ENCODE assay signal across 8 cellular contexts in the genomic region with DNA sequence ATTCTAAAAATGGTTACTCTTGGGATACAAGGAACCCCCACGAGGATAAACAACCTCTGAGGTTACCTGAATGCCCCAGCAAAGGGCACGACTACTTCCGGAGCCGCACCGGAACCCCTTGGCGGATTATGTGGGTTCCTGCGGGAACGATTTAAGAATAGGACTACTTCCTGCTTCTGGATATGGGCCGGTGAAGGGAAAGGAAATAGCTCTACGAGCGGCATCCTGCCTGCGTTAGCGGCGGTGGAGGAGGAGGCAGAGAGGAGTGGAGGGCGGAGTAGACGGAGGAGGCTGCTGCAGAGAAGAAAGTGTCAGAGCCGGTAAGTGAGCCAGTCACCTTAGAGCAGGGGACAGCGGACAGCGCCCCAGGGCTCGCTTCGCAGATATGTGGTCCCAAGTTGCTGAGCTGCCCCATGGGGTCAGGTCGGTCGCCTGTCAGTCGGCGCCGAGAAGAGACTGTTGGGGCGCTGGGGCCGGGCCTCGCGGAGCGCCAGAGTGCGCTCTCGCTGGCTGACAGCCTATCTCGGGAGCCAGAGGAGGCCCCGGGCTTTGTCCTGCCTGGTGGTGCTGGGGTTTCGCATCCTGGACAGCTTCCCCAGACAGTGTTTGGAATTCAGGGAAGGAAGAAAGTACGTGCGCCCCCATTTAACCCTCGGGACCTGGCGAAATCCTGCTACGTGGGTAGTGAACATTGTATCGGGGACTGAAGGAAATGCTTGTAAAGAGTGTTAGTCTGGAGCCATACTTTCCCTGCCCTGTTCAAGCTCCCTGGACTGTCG. TPM values are rescaled to one million over a fixed set of nuclear protein-coding genes. Genes with fewer than 3 reads are reported as not detected.
DNase-seq lines count a peak whose midpoint lies in the region; ATAC-seq lines count a peak whose summit lies in the region.

A gene with protein sequence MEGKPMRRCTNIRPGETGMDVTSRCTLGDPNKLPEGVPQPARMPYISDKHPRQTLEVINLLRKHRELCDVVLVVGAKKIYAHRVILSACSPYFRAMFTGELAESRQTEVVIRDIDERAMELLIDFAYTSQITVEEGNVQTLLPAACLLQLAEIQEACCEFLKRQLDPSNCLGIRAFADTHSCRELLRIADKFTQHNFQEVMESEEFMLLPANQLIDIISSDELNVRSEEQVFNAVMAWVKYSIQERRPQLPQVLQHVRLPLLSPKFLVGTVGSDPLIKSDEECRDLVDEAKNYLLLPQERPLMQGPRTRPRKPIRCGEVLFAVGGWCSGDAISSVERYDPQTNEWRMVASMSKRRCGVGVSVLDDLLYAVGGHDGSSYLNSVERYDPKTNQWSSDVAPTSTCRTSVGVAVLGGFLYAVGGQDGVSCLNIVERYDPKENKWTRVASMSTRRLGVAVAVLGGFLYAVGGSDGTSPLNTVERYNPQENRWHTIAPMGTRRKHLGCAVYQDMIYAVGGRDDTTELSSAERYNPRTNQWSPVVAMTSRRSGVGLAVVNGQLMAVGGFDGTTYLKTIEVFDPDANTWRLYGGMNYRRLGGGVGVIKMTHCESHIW (plus strand): TSS at position 223 of the 779 bp plus-strand sequence. CDS start 1,063 bp downstream, outside the sequence.

- no peaks in the 10 kb centered on the region for H3K36me3 ChIP-seq in effector memory CD4-positive, alpha-beta T cell (ENCODE audit: control insufficient read depth, insufficient read depth, low read length)

- peak within 1 kb of the TSS; percentile 65 for H3K4me3 ChIP-seq in effector memory CD4-positive, alpha-beta T cell (ENCODE audit: insufficient read depth, low read depth, low read length, poor library complexity, severe bottlenecking)

- H3K9me3 ChIP-seq in effector memory CD4-positive, alpha-beta T cell (ENCODE audit: control insufficient read depth, low read length) = no peaks in the 10 kb centered on the region

- peaks cover 4% of the 10 kb centered on the region for H3K4me1 ChIP-seq in effector memory CD4-positive, alpha-beta T cell (ENCODE audit: control insufficient read depth, insufficient read depth, low read length, poor library complexity, severe bottlenecking)

- DNase-seq in CMK (ENCODE audit: low read depth) (peak; percentile 82), HS-27A (ENCODE audit: low read depth) (peak; percentile 64), NK-92 (lab: John Stamatoyannopoulos, UW; ENCODE audit: unreplicated experiment) (peak; percentile 41), lung microvascular endothelial cell (ENCODE audit: low read depth in 2 of 2) (peak; percentile 88 to 92)
- peak; percentile 58 to 61 for DNase-seq in activated CD8-positive, alpha-beta memory T cell treated with anti-CD3 and anti-CD28 coated beads for 1 hour (ENCODE audit: extremely low read depth in 1 of 2, low read depth in 1 of 2)
- DNase-seq in effector memory CD4-positive, alpha-beta T cell = peak; percentile 72 to 81 (median 80)
- peak; percentile 65 to 78 (median 70) for DNase-seq in stimulated activated CD4-positive, alpha-beta T cell treated with anti-CD3 and anti-CD28 coated beads, TNF-alpha, amount 100 ng/mL, for 48 hours (ENCODE audit: low read depth in 3 of 3)

- peak; percentile 95 for ATAC-seq in GM19467 (IDR thresholded peaks at IDR 0.05; ENCODE audit: unreplicated experiment)

- H3K27ac ChIP-seq in effector memory CD4-positive, alpha-beta T cell (ENCODE audit: insufficient read depth, low read length, poor library complexity, severe bottlenecking) = peak within 1 kb of the TSS; percentile 78

- no peaks in the 10 kb centered on the region for H3K27me3 ChIP-seq in effector memory CD4-positive, alpha-beta T cell (replicated peaks; ENCODE audit: control insufficient read depth, insufficient read depth, low read length, poor library complexity, severe bottlenecking)

RNA-seq across cellular contexts. Expression of the gene that starts here (rescaled TPM):
- total RNA-seq in lung microvascular endothelial cell = 25.1 and 38.1 TPM in 2 replicates

Comparison
In these comparisons a context has a peak if more than half of its experiments do, and no peak if none do; other contexts are left out.
1. Peak in every context shown above with its lines: DNase-seq, ATAC-seq, H3K4me3 ChIP-seq and H3K27ac ChIP-seq.